ENCODE assay signal across 28 cellular contexts in the genomic region with DNA sequence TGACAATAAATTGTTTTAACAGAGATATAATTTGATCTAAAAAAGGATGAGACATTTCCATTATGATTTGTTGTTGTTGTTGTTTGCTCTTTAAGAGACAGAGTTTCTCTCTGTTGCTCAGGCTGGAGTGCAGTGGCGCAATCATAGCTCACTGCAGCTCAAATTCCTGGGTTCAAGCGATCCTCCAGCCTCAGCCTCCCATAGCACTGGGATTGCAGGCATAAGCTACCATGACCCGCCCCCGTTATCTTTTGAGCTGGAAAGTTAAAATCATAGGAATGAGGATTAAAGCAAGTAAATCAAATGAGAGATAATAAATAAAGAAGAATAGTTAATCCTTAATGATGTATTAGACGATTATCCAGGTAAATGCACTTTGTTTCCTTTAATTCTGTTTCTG.
"Had no signal": no experiment of that assay in that cellular context is flagged by ENCODE, and none has a peak within 500 bp of the region (broad histone marks: within the 10 kb centered on the region; RNA-seq: fewer than 3 reads in every experiment).

No MANE protein-coding gene starts in this region.

- H3K4me3 ChIP-seq: ascending aorta, breast epithelium, cardiac muscle cell, colonic mucosa, esophagus squamous epithelium, gastroesophageal sphincter, heart right ventricle had no signal

- DNase-seq: activated B cell treated with CpG ODN at 0.5 μM for 24 hours; activated CD4-positive, alpha-beta memory T cell treated with anti-CD3 and anti-CD28 coated beads, Interleukin-2, amount 10 ng/mL, durations not matched to agents 7 days and 5 days; activated CD4-positive, alpha-beta T cell treated with anti-CD3 and anti-CD28 coated beads for 48 hours; activated CD8-positive, alpha-beta memory T cell treated with anti-CD3 and anti-CD28 coated beads, Interleukin-2, amount 50 U/mL, for 48 hours; activated gamma-delta T cell; activated naive CD4-positive, alpha-beta T cell; activated naive CD4-positive, alpha-beta T cell treated with anti-CD3 and anti-CD28 coated beads, Interleukin-2, amount 10 ng/mL, durations not matched to agents 7 days and 5 days; activated naive CD8-positive, alpha-beta T cell treated with anti-CD3 and anti-CD28 coated beads, Interleukin-2, amount 10 ng/mL, durations not matched to agents 7 days and 5 days; activated T-cell treated with anti-CD3 and anti-CD28 coated beads for 4 hours; activated T-cell treated with anti-CD3 and anti-CD28 coated beads, Interleukin-2, amount 50 U/mL, for 24 hours; activated T-cell treated with anti-CD3 and anti-CD28 coated beads, Interleukin-2, amount 50 U/mL, for 72 hours; central memory CD4-positive, alpha-beta T cell; cerebellar nuclear complex; colonic mucosa; effector CD8-positive, alpha-beta T cell; esophagus squamous epithelium; foreskin melanocyte; heart right ventricle; T-helper 1 cell; T-helper 17 cell; T1000 had no signal

- ATAC-seq: activated CD4-positive, CD25-positive, alpha-beta regulatory T cell treated with anti-CD3 and anti-CD28 coated beads, Interleukin-2, amount 50 U/mL, for 24 hours; activated naive CD4-positive, alpha-beta T cell treated with anti-CD3 and anti-CD28 coated beads, Interleukin-2, amount 50 U/mL, for 72 hours; activated T-cell treated with anti-CD3 and anti-CD28 coated beads, Interleukin-2, amount 50 U/mL, for 72 hours; gastroesophageal sphincter; heart right ventricle; T-helper 17 cell had no signal

- H3K27me3 ChIP-seq: ascending aorta, breast epithelium, cardiac muscle cell, colonic mucosa, esophagus squamous epithelium, gastroesophageal sphincter, heart right ventricle had no signal

- H3K36me3 ChIP-seq: ascending aorta, breast epithelium, cardiac muscle cell, colonic mucosa, esophagus squamous epithelium, gastroesophageal sphincter, heart right ventricle had no signal

- H3K27ac ChIP-seq: ascending aorta, breast epithelium, cardiac muscle cell, colonic mucosa, epithelial cell of prostate, esophagus squamous epithelium, gastroesophageal sphincter, heart right ventricle had no signal

- H3K4me1 ChIP-seq: ascending aorta, breast epithelium, colonic mucosa, gastroesophageal sphincter, heart right ventricle had no signal

- H3K9me3 ChIP-seq: ascending aorta, breast epithelium, colonic mucosa, esophagus squamous epithelium, gastroesophageal sphincter had no signal
